28 cellular contexts compared by ENCODE assay signal in the genomic region with DNA sequence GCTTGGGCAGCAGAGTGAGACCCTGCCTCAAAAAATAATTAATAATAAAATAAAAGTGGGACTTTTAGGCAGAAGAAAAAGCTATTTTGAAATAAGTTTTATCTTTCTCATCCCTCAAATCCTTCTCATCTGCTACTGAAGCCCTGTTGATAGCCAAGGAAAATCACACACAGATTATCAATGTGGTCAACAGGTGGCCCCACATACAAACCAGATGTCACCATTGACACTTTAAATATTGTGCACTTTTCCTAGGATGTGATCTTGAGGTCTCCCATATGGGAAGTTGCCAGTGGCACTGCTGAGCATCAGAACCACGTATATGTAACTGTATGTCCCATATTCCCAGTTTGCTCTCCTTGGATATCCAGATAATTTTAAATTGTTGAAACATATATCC.
DNase-seq lines count a peak whose midpoint lies in the region; ATAC-seq, FAIRE-seq and TF ChIP-seq lines count a peak whose summit lies in the region.
"Had no signal": no experiment of that assay in that cellular context is flagged by ENCODE, and none has a peak within 500 bp of the region (broad histone marks: within the 10 kb centered on the region; RNA-seq: fewer than 3 reads in every experiment).

No MANE protein-coding gene starts in this region.

- H3K4me2 ChIP-seq in GM23338, result no peak overlapping the region
- H3K4me2 ChIP-seq: PC-9 had no signal

- TF ChIP-seq CTCF in GM23338 (conservative IDR thresholded peaks at IDR 0.05; ENCODE audit: low read depth in 2 of 2) (0 out of 4 replicates have a peak, but pooled peaks of 1 of the 2 experiments have one; percentile 12), epithelial cell of proximal tubule (conservative IDR thresholded peaks at IDR 0.05; ENCODE audit: low read depth, low read length) (peak; percentile 5)

- no peaks in the 10 kb centered on the region for H3K4me1 Mint-ChIP-seq in GM23338

- ATAC-seq in GM23338 (no peak), GM19452 (IDR thresholded peaks at IDR 0.05; ENCODE audit: unreplicated experiment) (no peak), GM21447 (IDR thresholded peaks at IDR 0.05; ENCODE audit: unreplicated experiment) (no peak)
- ATAC-seq: T-helper 17 cell had no signal

- peaks cover 27% of the 10 kb centered on the region for H3K36me3 ChIP-seq in GM23338 (ENCODE audit: insufficient read depth)
- H3K36me3 ChIP-seq: HAP-1 had no signal

- H3K9me3 Mint-ChIP-seq in GM23338, result no peaks in the 10 kb centered on the region
- H3K9me3 Mint-ChIP-seq: CD4-positive, alpha-beta memory T cell had no signal

- no peaks in the 10 kb centered on the region; the same call in 1 of the 2 replicates for H3K79me2 ChIP-seq in GM23338 (replicated peaks; ENCODE audit: insufficient read depth)

- no peaks in the 10 kb centered on the region; the same call in 1 of the 2 replicates for H4K20me1 ChIP-seq in GM23338 (replicated peaks; ENCODE audit: insufficient read depth)
- H4K20me1 ChIP-seq: BLaER1 had no signal

- H3K27me3 Mint-ChIP-seq in GM23338 (ENCODE audit: insufficient read depth, low read depth, poor library complexity), result no peaks in the 10 kb centered on the region
- H3K27me3 Mint-ChIP-seq: CD4-positive, alpha-beta memory T cell; T-helper 17 cell had no signal

- no peaks in the 10 kb centered on the region for H3K27me3 ChIP-seq in GM23338 (ENCODE audit: insufficient read depth)
- H3K27me3 ChIP-seq: BLaER1 had no signal

- H3F3A ChIP-seq in GM23338 (replicated peaks; ENCODE audit: low read depth), result no peaks in the 10 kb centered on the region; the same call in 1 of the 2 replicates

- no peak overlapping the region for H2AFZ ChIP-seq in GM23338
- H2AFZ ChIP-seq: PC-9 had no signal

- FAIRE-seq in H54 (lab: Jason Lieb, UNC), result no peak

- DNase-seq in DMS 273 (lab: John Stamatoyannopoulos, UW; ENCODE audit: unreplicated experiment) (peak; percentile 11), DMS 273 treated with DMSO at 0.1 percent for 48 hours (lab: John Stamatoyannopoulos, UW) (no peak), GM23338 (ENCODE audit: low spot score) (no peak), NCI-H82 (lab: John Stamatoyannopoulos, UW) (peak; percentile 41), epithelial cell of proximal tubule (ENCODE audit: low read depth) (no peak), H54 (ENCODE audit: insufficient read length, low spot score) (no peak)
- DNase-seq: ACHN; CD4-positive, alpha-beta memory T cell; DMS53; EL; GF-D8; Karpas-422; NCI-H1048; NCI-H1417 treated with DMSO at 0.1 percent for 48 hours; NCI-H187 treated with DMSO at 0.1 percent for 48 hours; NCI-H2107; NCI-H748 treated with DMSO at 0.1 percent for 48 hours; PC-9; RPMI8226; SHP77 treated with DMSO at 0.1 percent for 48 hours; SW 1271; T-helper 17 cell had no signal

- H3K27ac ChIP-seq in GM23338 (ENCODE audit: low read depth), result 0 out of 2 replicates have a peak overlapping the region, but pooled peaks have one; percentile 54
- H3K27ac ChIP-seq: 22Rv1, BLaER1, PC-9, SK-N-MC had no signal

- H3K36me3 Mint-ChIP-seq in GM23338 (ENCODE audit: low read depth), result peaks cover 76% of the 10 kb centered on the region

- no peak for TF ChIP-seq POLR2A in H54 (IDR thresholded peaks at IDR 0.05; ENCODE audit: low read depth, low read length)

- H3K27ac Mint-ChIP-seq in GM23338, result no peak overlapping the region
- H3K27ac Mint-ChIP-seq: CD4-positive, alpha-beta memory T cell; T-helper 17 cell had no signal

- no peak overlapping the region for H3K4me3 Mint-ChIP-seq in GM23338
- H3K4me3 Mint-ChIP-seq: CD4-positive, alpha-beta memory T cell; T-helper 17 cell had no signal

- H3K4me1 ChIP-seq in GM23338 (ENCODE audit: insufficient read depth), result no peaks in the 10 kb centered on the region
- H3K4me1 ChIP-seq: HAP-1 had no signal

- H3K4me3 ChIP-seq in GM23338, result no peak overlapping the region
- no peak overlapping the region for H3K4me3 ChIP-seq in epithelial cell of proximal tubule (ENCODE audit: low read depth, low read length)
- H3K4me3 ChIP-seq: BLaER1, HAP-1, PC-9, SK-N-MC had no signal

- no peaks in the 10 kb centered on the region for H3K9me2 ChIP-seq in GM23338 (ENCODE audit: insufficient read depth)

TF ChIP-seq in GM23338, 12 proteins besides CTCF, POLR2A, EP300 and RAD21:
- TF ChIP-seq EZH2 (IDR thresholded peaks at IDR 0.05; ENCODE audit: low read depth, unreplicated experiment) (no peak), NANOG (IDR thresholded peaks at IDR 0.05; ENCODE audit: borderline replicate concordance) (no peak), POLR2AphosphoS5 (IDR thresholded peaks at IDR 0.05; ENCODE audit: low read depth) (no peak)
- TF ChIP-seq, protein P1, sequence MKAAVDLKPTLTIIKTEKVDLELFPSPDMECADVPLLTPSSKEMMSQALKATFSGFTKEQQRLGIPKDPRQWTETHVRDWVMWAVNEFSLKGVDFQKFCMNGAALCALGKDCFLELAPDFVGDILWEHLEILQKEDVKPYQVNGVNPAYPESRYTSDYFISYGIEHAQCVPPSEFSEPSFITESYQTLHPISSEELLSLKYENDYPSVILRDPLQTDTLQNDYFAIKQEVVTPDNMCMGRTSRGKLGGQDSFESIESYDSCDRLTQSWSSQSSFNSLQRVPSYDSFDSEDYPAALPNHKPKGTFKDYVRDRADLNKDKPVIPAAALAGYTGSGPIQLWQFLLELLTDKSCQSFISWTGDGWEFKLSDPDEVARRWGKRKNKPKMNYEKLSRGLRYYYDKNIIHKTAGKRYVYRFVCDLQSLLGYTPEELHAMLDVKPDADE (IDR thresholded peaks at IDR 0.05), result no peak

Comparison
In these comparisons a context has a peak if more than half of its experiments do, and no peak if none do; other contexts are left out.
1. DNase-seq: peak in DMS 273 (single experiment) and NCI-H82 (single experiment); none in DMS 273 treated with DMSO at 0.1 percent for 48 hours (single experiment), GM23338 (single experiment), epithelial cell of proximal tubule (single experiment) and H54 (single experiment).